25 cellular contexts compared by ENCODE assay signal in the genomic region with DNA sequence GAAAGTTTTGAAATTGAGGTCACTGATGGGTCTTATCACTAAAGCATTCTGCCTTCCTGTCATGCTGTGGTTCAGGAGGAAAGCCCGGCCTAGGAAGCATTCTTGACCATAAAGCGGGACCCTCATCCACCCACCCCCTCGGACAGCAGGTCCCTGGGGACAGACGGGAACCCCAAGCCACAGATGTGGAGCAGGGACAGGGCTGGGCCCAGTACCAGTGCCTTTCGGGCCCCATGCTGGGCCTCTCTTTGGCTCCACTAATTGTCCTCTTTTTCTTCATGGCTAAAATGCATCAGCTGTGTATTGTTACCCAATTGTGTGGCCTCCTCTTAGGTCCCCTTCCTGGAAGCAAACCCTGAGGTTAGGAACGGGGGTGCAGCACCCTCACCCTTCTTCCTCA.
"Had no signal": no experiment of that assay in that cellular context is flagged by ENCODE, and none has a peak within 500 bp of the region (broad histone marks: within the 10 kb centered on the region; RNA-seq: fewer than 3 reads in every experiment).

No MANE protein-coding gene starts in this region.

- H3K27ac ChIP-seq: left lung, neural progenitor cell, pancreas, SJSA1, skin epidermis, thoracic aorta had no signal

- H3K27ac Mint-ChIP-seq: activated T-helper 1 cell treated with anti-CD3 and anti-CD28 coated beads, Interleukin-12 subunit alpha, Interleukin-12 subunit beta, Interleukin-2, Interleukin-4 antibody, amounts not matched to agents 30 ng/mL and 10 ng/mL and 1 ng/mL, durations not matched to agents 14 hours and 24 hours and 36 hours; immature natural killer cell; naive thymus-derived CD4-positive, alpha-beta T cell; neural progenitor cell; T-helper 1 cell treated with Interleukin-12 subunit alpha and Interleukin-12 subunit beta and Interleukin-4 antibody, amounts not matched to agents 30 μg/mL and 1 μg/mL, for 36 hours had no signal

- H3K36me3 ChIP-seq: left lung, neural progenitor cell, pancreas, SJSA1, thoracic aorta had no signal

- ATAC-seq: esophagus mucosa; left lung; naive thymus-derived CD4-positive, alpha-beta T cell; pancreas; right cardiac atrium had no signal

- H3K9ac ChIP-seq: neural progenitor cell had no signal

- H3K27me3 ChIP-seq: neural progenitor cell, pancreas, SJSA1 had no signal

- H3K4me1 Mint-ChIP-seq: immature natural killer cell; naive thymus-derived CD4-positive, alpha-beta T cell had no signal

- H3K9me3 ChIP-seq: left lung, pancreas, thoracic aorta had no signal

- DNase-seq: activated CD4-positive, alpha-beta T cell treated with anti-CD3 and anti-CD28 coated beads for 4 hours; activated CD4-positive, alpha-beta T cell treated with anti-CD3 and anti-CD28 coated beads, Interleukin-2, amount 50 U/mL, for 48 hours; activated CD4-positive, CD25-positive, alpha-beta regulatory T cell; anterior cingulate cortex; dermis blood vessel endothelial cell; effector memory CD4-positive, alpha-beta T cell; foreskin melanocyte; immature natural killer cell; kidney glomerular epithelial cell; left lung; naive thymus-derived CD4-positive, alpha-beta T cell; right cardiac atrium; stimulated activated CD4-positive, alpha-beta T cell treated with anti-CD3 and anti-CD28 coated beads, Interleukin-4, amount 100 ng/mL, for 1 hour; stimulated activated naive CD4-positive, alpha-beta T cell treated with Interleukin-2 at 50 U/mL for 16 hours; T1000 had no signal

- H3K4me3 Mint-ChIP-seq: activated T-helper 1 cell treated with anti-CD3 and anti-CD28 coated beads, Interleukin-12 subunit alpha, Interleukin-12 subunit beta, Interleukin-2, Interleukin-4 antibody, amounts not matched to agents 30 ng/mL and 10 ng/mL and 1 ng/mL, durations not matched to agents 14 hours and 24 hours and 36 hours; brain; immature natural killer cell; naive thymus-derived CD4-positive, alpha-beta T cell; neural progenitor cell; T-helper 1 cell treated with Interleukin-12 subunit alpha and Interleukin-12 subunit beta and Interleukin-4 antibody, amounts not matched to agents 30 μg/mL and 1 μg/mL, for 36 hours had no signal

- H3K4me3 ChIP-seq: left lung, lung, neural progenitor cell, pancreas, SJSA1, skin epidermis, thoracic aorta had no signal

- H3K9me3 Mint-ChIP-seq: activated T-helper 1 cell treated with anti-CD3 and anti-CD28 coated beads, Interleukin-12 subunit alpha, Interleukin-12 subunit beta, Interleukin-2, Interleukin-4 antibody, amounts not matched to agents 30 ng/mL and 10 ng/mL and 1 ng/mL, durations not matched to agents 14 hours and 24 hours and 36 hours; brain; immature natural killer cell; naive thymus-derived CD4-positive, alpha-beta T cell; neural progenitor cell; T-helper 1 cell treated with Interleukin-12 subunit alpha and Interleukin-12 subunit beta and Interleukin-4 antibody, amounts not matched to agents 30 μg/mL and 1 μg/mL, for 36 hours had no signal

- H3K4me1 ChIP-seq: neural progenitor cell, pancreas, SJSA1 had no signal

- H3K36me3 Mint-ChIP-seq: brain; immature natural killer cell; naive thymus-derived CD4-positive, alpha-beta T cell; neural progenitor cell had no signal

- H3K27me3 Mint-ChIP-seq: naive thymus-derived CD4-positive, alpha-beta T cell had no signal
